ENCODE assay signal across 9 cellular contexts in the genomic region with DNA sequence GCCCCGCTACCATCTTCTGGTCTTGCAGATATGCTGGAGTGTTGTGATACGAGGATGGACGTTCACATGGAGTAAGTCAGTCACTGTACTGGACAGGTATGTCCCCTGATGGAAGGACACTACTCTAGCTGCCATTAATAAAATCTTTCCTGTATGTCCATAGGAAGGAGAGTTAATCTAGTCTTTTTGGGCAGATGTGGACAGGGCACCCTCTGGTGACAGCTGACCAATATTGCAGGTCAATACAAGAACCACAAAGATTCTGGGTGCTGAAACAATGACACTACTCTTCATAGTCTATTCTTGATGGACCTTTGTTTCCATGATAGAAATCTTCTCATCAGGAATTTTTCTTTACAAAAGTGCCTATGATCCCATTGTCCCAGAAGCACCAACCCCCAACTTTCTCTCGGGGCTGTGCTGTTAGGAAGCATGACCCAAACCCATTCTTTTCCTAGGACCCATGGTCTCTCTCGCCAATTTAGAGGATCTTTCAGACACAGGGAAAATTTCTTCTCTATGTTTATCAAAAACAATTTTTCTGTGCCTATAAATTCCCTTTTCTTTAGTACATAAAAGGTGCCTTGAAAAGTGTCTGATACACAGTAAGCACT.
DNase-seq lines count a peak whose midpoint lies in the region; ATAC-seq and TF ChIP-seq lines count a peak whose summit lies in the region.
"Had no signal": no experiment of that assay in that cellular context is flagged by ENCODE, and none has a peak within 500 bp of the region (broad histone marks: within the 10 kb centered on the region; RNA-seq: fewer than 3 reads in every experiment).

No MANE protein-coding gene starts in this region.

- no peaks in the 10 kb centered on the region for H3K4me1 Mint-ChIP-seq in natural killer cell treated with Interleukin-12 subunit alpha and Interleukin-12 subunit beta and Interleukin-15 and Interleukin-18, amount 100 ng/mL, for 72 hours (ENCODE audit: low read depth in 2 of 2)
- no peaks in the 10 kb centered on the region for H3K4me1 Mint-ChIP-seq in CD8-positive, alpha-beta memory T cell

- no peak overlapping the region for H3K4me3 ChIP-seq in Panc1 (ENCODE audit: low read depth in 2 of 2, low read length in 2 of 2)
- H3K4me3 ChIP-seq in CD8-positive, alpha-beta memory T cell (ENCODE audit: low read length), result no peak overlapping the region

- H3K36me3 ChIP-seq in Panc1 (ENCODE audit: control insufficient read depth, insufficient read depth, low read length), result no peaks in the 10 kb centered on the region
- H3K36me3 ChIP-seq in CD8-positive, alpha-beta memory T cell (ENCODE audit: insufficient read depth, low read length), result no peaks in the 10 kb centered on the region

- peak; percentile 52 for DNase-seq in D341Med (ENCODE audit: low spot score)
- DNase-seq in H4 (ENCODE audit: low spot score), result peak; percentile 53
- peak; percentile 1 for DNase-seq in Panc1 (ENCODE audit: low read depth, low spot score)
- peak; percentile 5 for DNase-seq in germinal center (ENCODE audit: low spot score)
- no peak for DNase-seq in natural killer cell treated with Interleukin-12 subunit alpha and Interleukin-12 subunit beta and Interleukin-15 and Interleukin-18, amount 100 ng/mL, for 72 hours (ENCODE audit: low spot score)
- DNase-seq in CD8-positive, alpha-beta memory T cell, result no peak
- DNase-seq in NCI-H345 (lab: John Stamatoyannopoulos, UW), result no peak
- DNase-seq in activated CD4-positive, alpha-beta T cell treated with anti-CD3 and anti-CD28 coated beads, Interleukin-2, amount 50 U/mL, for 1 hour, result no peak

- no peaks in the 10 kb centered on the region for H3K36me3 Mint-ChIP-seq in natural killer cell treated with Interleukin-12 subunit alpha and Interleukin-12 subunit beta and Interleukin-15 and Interleukin-18, amount 100 ng/mL, for 72 hours
- H3K36me3 Mint-ChIP-seq in CD8-positive, alpha-beta memory T cell, result no peaks in the 10 kb centered on the region

- no peaks in the 10 kb centered on the region for H3K9me3 Mint-ChIP-seq in natural killer cell treated with Interleukin-12 subunit alpha and Interleukin-12 subunit beta and Interleukin-15 and Interleukin-18, amount 100 ng/mL, for 72 hours
- no peaks in the 10 kb centered on the region for H3K9me3 Mint-ChIP-seq in CD8-positive, alpha-beta memory T cell

- no peaks in the 10 kb centered on the region for H3K27me3 Mint-ChIP-seq in natural killer cell treated with Interleukin-12 subunit alpha and Interleukin-12 subunit beta and Interleukin-15 and Interleukin-18, amount 100 ng/mL, for 72 hours
- H3K27me3 Mint-ChIP-seq in CD8-positive, alpha-beta memory T cell, result peaks cover 0 to 3% of the 10 kb centered on the region in 2 donors

- POLR2A ChIA-PET in Panc1 (lab: Charles Lee), result no interaction called here
- POLR2A ChIA-PET in CD8-positive, alpha-beta memory T cell (lab: Charles Lee), result no interaction called here

- H3K27ac Mint-ChIP-seq in natural killer cell treated with Interleukin-12 subunit alpha and Interleukin-12 subunit beta and Interleukin-15 and Interleukin-18, amount 100 ng/mL, for 72 hours, result no peak overlapping the region
- no peak overlapping the region for H3K27ac Mint-ChIP-seq in CD8-positive, alpha-beta memory T cell

- no peak for ATAC-seq in Panc1
- ATAC-seq in natural killer cell treated with Interleukin-12 subunit alpha and Interleukin-12 subunit beta and Interleukin-15 and Interleukin-18, amount 100 ng/mL, for 72 hours, result no peak

- no TSS peak for BruUV-seq in Panc1 (replicated peaks; lab: Mats Ljungman, UMichigan)

- H3K4me1 ChIP-seq in Panc1 (ENCODE audit: control insufficient read depth, insufficient read depth, low read length), result no peaks in the 10 kb centered on the region
- H3K4me1 ChIP-seq in CD8-positive, alpha-beta memory T cell (ENCODE audit: insufficient read depth, low read length), result no peaks in the 10 kb centered on the region

- intact Hi-C loops in Panc1 (cut with micrococcal nuclease; ENCODE audit: unreplicated experiment), result no loop called here

- no peaks in the 10 kb centered on the region for H3K9me3 ChIP-seq in Panc1 (ENCODE audit: control insufficient read depth, insufficient read depth, low read depth, low read length)
- H3K9me3 ChIP-seq in CD8-positive, alpha-beta memory T cell (ENCODE audit: low read length), result no peaks in the 10 kb centered on the region

- TF ChIP-seq CTCF in Panc1 (IDR thresholded peaks at IDR 0.05), result peak; percentile 69

- CTCF ChIA-PET in Panc1 (lab: Charles Lee), result no interaction called here
- CTCF ChIA-PET in CD8-positive, alpha-beta memory T cell (lab: Charles Lee), result no interaction called here

- in situ Hi-C loops in Panc1 (cut with HindIII; ENCODE audit: low pct_unique_long_range_greater_than_20kb, low sequenced_read_pairs), result no loop called here

- H3K27ac ChIP-seq in Panc1 (ENCODE audit: low read length), result no peak overlapping the region
- no peak overlapping the region for H3K27ac ChIP-seq in CD8-positive, alpha-beta memory T cell (ENCODE audit: low read depth, low read length)
- H3K27ac ChIP-seq: epithelial cell of prostate had no signal

- H3K27me3 ChIP-seq in Panc1 (ENCODE audit: control insufficient read depth, insufficient read depth, low read length), result no peaks in the 10 kb centered on the region
- H3K27me3 ChIP-seq in CD8-positive, alpha-beta memory T cell (ENCODE audit: insufficient read depth, low read length, poor library complexity, severe bottlenecking), result no peaks in the 10 kb centered on the region

- H3K4me3 Mint-ChIP-seq in natural killer cell treated with Interleukin-12 subunit alpha and Interleukin-12 subunit beta and Interleukin-15 and Interleukin-18, amount 100 ng/mL, for 72 hours, result no peak overlapping the region
- no peak overlapping the region for H3K4me3 Mint-ChIP-seq in CD8-positive, alpha-beta memory T cell

Comparison
In these comparisons a context has a peak if more than half of its experiments do, and no peak if none do; other contexts are left out.
1. DNase-seq: peak in D341Med (single experiment), H4 (single experiment), Panc1 (single experiment) and germinal center (single experiment); none in natural killer cell treated with Interleukin-12 subunit alpha and Interleukin-12 subunit beta and Interleukin-15 and Interleukin-18, amount 100 ng/mL, for 72 hours (single experiment), CD8-positive, alpha-beta memory T cell (0 of 5), NCI-H345 (single experiment) and activated CD4-positive, alpha-beta T cell treated with anti-CD3 and anti-CD28 coated beads, Interleukin-2, amount 50 U/mL, for 1 hour (single experiment).